In the genomic region with DNA sequence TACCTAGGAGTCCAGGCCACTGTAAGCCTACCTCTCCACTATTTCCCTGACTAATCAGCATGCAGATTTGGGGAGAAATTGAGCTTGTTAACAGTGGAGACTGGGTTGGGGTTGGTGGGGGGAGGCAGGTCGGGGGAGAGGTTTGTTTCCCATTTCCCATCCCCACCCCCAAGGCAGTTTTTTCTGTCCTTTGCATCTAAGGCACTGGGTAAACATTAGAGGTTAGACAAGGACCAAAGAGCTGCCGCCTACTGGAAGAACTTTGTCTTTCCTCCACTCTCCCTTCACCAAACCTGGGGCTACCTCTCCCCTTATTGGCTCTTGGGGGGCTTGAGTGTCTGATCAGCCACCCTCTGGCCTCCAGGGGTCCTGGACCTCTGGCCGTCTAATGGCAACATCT, we compare ENCODE assay signal across 9 cellular contexts. TPM values are rescaled to one million over a fixed set of nuclear protein-coding genes. Genes with fewer than 3 reads are reported as not detected.
DNase-seq lines count a peak whose midpoint lies in the region; ATAC-seq and TF ChIP-seq lines count a peak whose summit lies in the region.
"Had no signal": no experiment of that assay in that cellular context is flagged by ENCODE, and none has a peak within 500 bp of the region (broad histone marks: within the 10 kb centered on the region; RNA-seq: fewer than 3 reads in every experiment).

No MANE protein-coding gene starts in this region.

- H3K36me3 ChIP-seq in CD4-positive, CD25-positive, alpha-beta regulatory T cell (ENCODE audit: control insufficient read depth, insufficient read depth, low read length), result no peaks in the 10 kb centered on the region
- no peaks in the 10 kb centered on the region for H3K36me3 ChIP-seq in lower lobe of right lung

- peaks cover 5% of the 10 kb centered on the region for H3K36me3 Mint-ChIP-seq in CD4-positive, CD25-positive, alpha-beta regulatory T cell

- TF ChIP-seq CTCF in HL-60 (IDR thresholded peaks at IDR 0.05; ENCODE audit: insufficient read depth, low read length) (peak; percentile 10), VCaP (conservative IDR thresholded peaks at IDR 0.05) (0 out of 2 replicates have a peak, but pooled peaks have one; percentile 8), lower lobe of right lung (IDR thresholded peaks at IDR 0.05) (no peak)

- H3K4me3 ChIP-seq in CD4-positive, CD25-positive, alpha-beta regulatory T cell (ENCODE audit: low read depth, low read length), result peak overlapping the region; percentile 82
- H3K4me3 ChIP-seq in HL-60 (replicated peaks; ENCODE audit: insufficient read depth, low read length) (peak overlapping the region; percentile 78), lower lobe of right lung (peak overlapping the region; percentile 19)
- H3K4me3 ChIP-seq: lung had no signal

- no peaks in the 10 kb centered on the region for H3K9me3 ChIP-seq in CD4-positive, CD25-positive, alpha-beta regulatory T cell (ENCODE audit: control insufficient read depth in 2 of 2, low read length in 2 of 2)
- no peaks in the 10 kb centered on the region for H3K9me3 ChIP-seq in lower lobe of right lung

- intact Hi-C loops in lower lobe of right lung (cut with DNase I), result no loop called here

- peak overlapping the region; percentile 88 to 98 (median 96) for H3K4me3 Mint-ChIP-seq in CD4-positive, CD25-positive, alpha-beta regulatory T cell

- peak overlapping the region; percentile 92 to 99 (median 94) for H3K27ac Mint-ChIP-seq in CD4-positive, CD25-positive, alpha-beta regulatory T cell

- peak overlapping the region; percentile 77 for H3K27ac ChIP-seq in CD4-positive, CD25-positive, alpha-beta regulatory T cell (ENCODE audit: insufficient read depth, low read length, poor library complexity, severe bottlenecking)
- H3K27ac ChIP-seq in HL-60 (replicated peaks), result peak overlapping the region; percentile 97
- H3K27ac ChIP-seq in VCaP, result no peak overlapping the region
- H3K27ac ChIP-seq in lower lobe of right lung, result peak overlapping the region; percentile 18

- H3K27me3 ChIP-seq in CD4-positive, CD25-positive, alpha-beta regulatory T cell (ENCODE audit: control insufficient read depth, insufficient read depth, low read length), result no peaks in the 10 kb centered on the region
- H3K27me3 ChIP-seq in HL-60 (ENCODE audit: insufficient read depth, poor library complexity, severe bottlenecking), result no peaks in the 10 kb centered on the region
- H3K27me3 ChIP-seq in lower lobe of right lung (ENCODE audit: low read depth), result peaks cover 6% of the 10 kb centered on the region

- no peaks in the 10 kb centered on the region for H3K9me3 Mint-ChIP-seq in CD4-positive, CD25-positive, alpha-beta regulatory T cell

- peaks cover 89% of the 10 kb centered on the region for H3K4me1 ChIP-seq in CD4-positive, CD25-positive, alpha-beta regulatory T cell (ENCODE audit: control insufficient read depth, insufficient read depth, low read length, poor library complexity, severe bottlenecking)
- peaks cover 32% of the 10 kb centered on the region for H3K4me1 ChIP-seq in lower lobe of right lung

- peaks cover 17 to 96% (median 60%) of the 10 kb centered on the region in 4 donors for H3K4me1 Mint-ChIP-seq in CD4-positive, CD25-positive, alpha-beta regulatory T cell

- no peaks in the 10 kb centered on the region for H3K27me3 Mint-ChIP-seq in CD4-positive, CD25-positive, alpha-beta regulatory T cell

- ATAC-seq in CD4-positive, CD25-positive, alpha-beta regulatory T cell (ENCODE audit: low read depth in 2 of 2), result no peak
- ATAC-seq in lower lobe of right lung (no peak), GM21825 (IDR thresholded peaks at IDR 0.05; ENCODE audit: unreplicated experiment) (no peak), HG02884 (IDR thresholded peaks at IDR 0.05; ENCODE audit: unreplicated experiment) (no peak)

- peak in 1 of 3 donors; percentile 49 for DNase-seq in CD4-positive, CD25-positive, alpha-beta regulatory T cell
- DNase-seq in HL-60 (ENCODE audit: low read depth in 1 of 2, low spot score in 1 of 2) (peak in 1 of 2 experiments; percentile 83), lower lobe of right lung (no peak), NCI-H1417 treated with DMSO at 0.1 percent for 48 hours (lab: John Stamatoyannopoulos, UW) (no peak), NCI-H2196 (lab: John Stamatoyannopoulos, UW; ENCODE audit: unreplicated experiment) (no peak)

RNA-seq across cellular contexts. Expression of a gene that starts 1.0 kb away (rescaled TPM):
- 56.1 TPM for total RNA-seq in CD4-positive, CD25-positive, alpha-beta regulatory T cell
- 10 to 100 TPM; 16.7 to 33.0 (median 30.1) TPM for polyA plus RNA-seq in CD4-positive, CD25-positive, alpha-beta regulatory T cell
- total RNA-seq in lower lobe of right lung, result 3.6 TPM

RNA-seq across cellular contexts. Expression of a gene that starts 22.4 kb away (rescaled TPM):
- not detected for total RNA-seq in CD4-positive, CD25-positive, alpha-beta regulatory T cell
- polyA plus RNA-seq in CD4-positive, CD25-positive, alpha-beta regulatory T cell, result under 1 TPM in 1 of 4 donors, not detected in 3; 0.60 TPM
- total RNA-seq in lower lobe of right lung, result 7.5 TPM

RNA-seq across cellular contexts. Expression of a gene that starts 25.1 kb away (rescaled TPM):
- 40.7 TPM for total RNA-seq in CD4-positive, CD25-positive, alpha-beta regulatory T cell
- 1 to 10 TPM; 3.4 to 7.0 (median 5.8) TPM for polyA plus RNA-seq in CD4-positive, CD25-positive, alpha-beta regulatory T cell
- total RNA-seq in lower lobe of right lung, result 47.3 TPM

RNA-seq across cellular contexts. Expression of a gene that starts 47.3 kb away (rescaled TPM):
- 6.0 TPM for total RNA-seq in CD4-positive, CD25-positive, alpha-beta regulatory T cell
- polyA plus RNA-seq in CD4-positive, CD25-positive, alpha-beta regulatory T cell, result 1 to 10 TPM; 1.4 to 5.1 (median 3.7) TPM
- total RNA-seq in lower lobe of right lung, result 12.7 TPM

Comparison
In these comparisons a context has a peak if more than half of its experiments do, and no peak if none do; other contexts are left out.
1. H3K4me3 ChIP-seq: peak in every context shown above with its lines; median percentile 82 in CD4-positive, CD25-positive, alpha-beta regulatory T cell; 78 in HL-60; 19 in lower lobe of right lung.
2. RNA of a gene that starts 1.0 kb away (total RNA-seq): 56.1 TPM in CD4-positive, CD25-positive, alpha-beta regulatory T cell (single experiment); 3.6 TPM in lower lobe of right lung (single experiment); every median in the first group is over 10 times any median in the second.